Comparison of ENCODE assay signal across 30 cellular contexts in genomic region chr6:111894272-111894671, GRCh38. TPM values are rescaled to one million over a fixed set of nuclear protein-coding genes. Genes with fewer than 3 reads are reported as not detected.
A peak's percentile ranks its signal among the peaks of the same experiment; 100 is the strongest.
DNase-seq lines count a peak whose midpoint lies in the region; ATAC-seq, FAIRE-seq and TF ChIP-seq lines count a peak whose summit lies in the region.
"Had no signal": no experiment of that assay in that cellular context is flagged by ENCODE, and none has a peak within 500 bp of the region (broad histone marks: within the 10 kb centered on the region; RNA-seq: fewer than 3 reads in every experiment).

No MANE protein-coding gene starts in this region.

- CTCF ChIA-PET in HepG2 (lab: Yijun Ruan, JAX; ENCODE audit: low intra/inter-chr PET ratio, low total read pairs): no interaction called here
- CTCF ChIA-PET in PC-3 (lab: Charles Lee): no interaction called here
- CTCF ChIA-PET in endothelial cell of umbilical vein (lab: Charles Lee): interaction anchor here (1.6 to 2.8 kb wide), 2 partner anchors 21 to 30 kb away, joined by 7 to 12 read pairs; partner anchors contain the start of gene FYN

- TF ChIP-seq POLR2A in HepG2 (IDR thresholded peaks at IDR 0.05; ENCODE audit: insufficient read depth in 1 of 2, low read depth in 2 of 2, low read length in 2 of 2) (no peak), right lobe of liver (IDR thresholded peaks at IDR 0.05) (no peak), endothelial cell of umbilical vein (IDR thresholded peaks at IDR 0.05; ENCODE audit: low read depth, low read length) (no peak)

- in situ Hi-C loops in HepG2 (cut with HindIII; ENCODE audit: extremely low pct_ligation_motif_present, low pct_unique_long_range_greater_than_20kb): no loop called here

- no peaks in the 10 kb centered on the region for H3K9me2 ChIP-seq in PC-3 (replicated peaks; ENCODE audit: low read length)

- no peak for TF ChIP-seq CTCF in HepG2 (CRISPR knock-in tag; IDR thresholded peaks at IDR 0.05)
- TF ChIP-seq CTCF in right lobe of liver (IDR thresholded peaks at IDR 0.05): no peak
- TF ChIP-seq CTCF in PC-3 (conservative IDR thresholded peaks at IDR 0.05; ENCODE audit: low read depth, low read length): no peak
- no peak for TF ChIP-seq CTCF in endothelial cell of umbilical vein (IDR thresholded peaks at IDR 0.05; ENCODE audit: extremely low read depth in 1 of 2, insufficient read depth in 1 of 2, low read depth in 1 of 2, low read length in 2 of 2)

- WGBS in HepG2 (ENCODE audit: low lambda C conversion rate): 47% methylated on average over 2 of the region's 2 CpGs
- 75% methylated on average over 2 of the region's 2 CpGs for WGBS in right lobe of liver (ENCODE audit: insufficient coverage, low coverage, low lambda C conversion rate, missing lambda C conversion rate)

- POLR2A ChIA-PET in HepG2 (lab: Yijun Ruan, JAX) (no interaction called here), PC-3 (lab: Charles Lee; ENCODE audit: unreplicated experiment) (no interaction called here), endothelial cell of umbilical vein (lab: Charles Lee) (no interaction called here)

- H3K27me3 ChIP-seq in HepG2 (ENCODE audit: control insufficient read depth in 1 of 2, insufficient read depth in 2 of 2, low read length in 2 of 2) (peaks cover 0 to 4% of the 10 kb centered on the region in 2 experiments; a peak in 2 of 5 replicates), right lobe of liver (no peaks in the 10 kb centered on the region), PC-3 (ENCODE audit: low read length) (no peaks in the 10 kb centered on the region), endothelial cell of umbilical vein (ENCODE audit: control insufficient read depth in 2 of 2, insufficient read depth in 2 of 2, low read length in 2 of 2) (no peaks in the 10 kb centered on the region)
- H3K27me3 ChIP-seq: BLaER1, gastroesophageal sphincter, ovary, spleen, upper lobe of right lung had no signal

- no peak overlapping the region for H2AFZ ChIP-seq in HepG2 (ENCODE audit: low read length)
- peak overlapping the region; percentile 39; the same call in 1 of the 2 replicates for H2AFZ ChIP-seq in PC-3 (ENCODE audit: low read length)
- H2AFZ ChIP-seq in endothelial cell of umbilical vein (ENCODE audit: low read depth, low read length): peak overlapping the region; percentile 79

- no peak for TF ChIP-seq RAD21 in HepG2 (CRISPR knock-in tag; IDR thresholded peaks at IDR 0.05)

- dilution Hi-C loops in endothelial cell of umbilical vein (cut with MboI; ENCODE audit: extremely low pct_ligation_motif_present, low sequenced_read_pairs): no loop called here

- H3K27ac ChIP-seq in HepG2 (ENCODE audit: extremely low read length, insufficient read depth, low read length): no peak overlapping the region
- H3K27ac ChIP-seq in right lobe of liver: no peak overlapping the region
- H3K27ac ChIP-seq in PC-3 (ENCODE audit: low read length): no peak overlapping the region
- peak overlapping the region; percentile 49 for H3K27ac ChIP-seq in endothelial cell of umbilical vein (ENCODE audit: insufficient read depth, low read depth, low read length)
- H3K27ac ChIP-seq: BLaER1, gastroesophageal sphincter, ovary, spleen, upper lobe of right lung had no signal

- TF ChIP-seq EP300 in HepG2 (IDR thresholded peaks at IDR 0.05; ENCODE audit: low read depth in 2 of 2, low read length in 2 of 2) (no peak), HepG2 (CRISPR knock-in tag; IDR thresholded peaks at IDR 0.05; ENCODE audit: borderline replicate concordance) (no peak)

- no peaks in the 10 kb centered on the region for H3K79me2 ChIP-seq in HepG2 (ENCODE audit: insufficient read depth, low read length)
- no peaks in the 10 kb centered on the region for H3K79me2 ChIP-seq in PC-3 (ENCODE audit: low read length)
- no peaks in the 10 kb centered on the region for H3K79me2 ChIP-seq in endothelial cell of umbilical vein (ENCODE audit: control insufficient read depth, insufficient read depth, low read length)

- H3K4me3 ChIP-seq in HepG2 (replicated peaks in 1 of 3; ENCODE audit: insufficient read depth in 1 of 3, low read depth in 2 of 3, low read length in 3 of 3): no peak overlapping the region
- H3K4me3 ChIP-seq in right lobe of liver: no peak overlapping the region
- no peak overlapping the region for H3K4me3 ChIP-seq in PC-3 (ENCODE audit: low read length)
- no peak overlapping the region for H3K4me3 ChIP-seq in endothelial cell of umbilical vein (replicated peaks in 1 of 3; ENCODE audit: insufficient read depth in 1 of 3, low read depth in 1 of 3, low read length in 3 of 3)
- H3K4me3 ChIP-seq: BLaER1, gastroesophageal sphincter, ovary, spleen, upper lobe of right lung had no signal

- H3K9me3 ChIP-seq in HepG2 (ENCODE audit: low read length): no peaks in the 10 kb centered on the region
- H3K9me3 ChIP-seq in right lobe of liver: no peaks in the 10 kb centered on the region
- H3K9me3 ChIP-seq in PC-3 (ENCODE audit: low read length): no peaks in the 10 kb centered on the region
- no peaks in the 10 kb centered on the region for H3K9me3 ChIP-seq in endothelial cell of umbilical vein (replicated peaks; ENCODE audit: control insufficient read depth, insufficient read depth, low read length)
- H3K9me3 ChIP-seq: BLaER1, Caco-2, gastroesophageal sphincter, ovary, spleen, upper lobe of right lung had no signal

- H3K36me3 ChIP-seq in HepG2 (replicated peaks in 1 of 2; ENCODE audit: control insufficient read depth in 1 of 2, insufficient read depth in 2 of 2, low read length in 2 of 2) (no peaks in the 10 kb centered on the region), right lobe of liver (no peaks in the 10 kb centered on the region), PC-3 (ENCODE audit: low read depth, low read length) (no peaks in the 10 kb centered on the region), endothelial cell of umbilical vein (ENCODE audit: control insufficient read depth in 2 of 2, extremely low read depth in 1 of 2, insufficient read depth in 2 of 2, low read length in 2 of 2) (no peaks in the 10 kb centered on the region)
- H3K36me3 ChIP-seq: BLaER1, gastroesophageal sphincter, ovary, spleen, upper lobe of right lung had no signal

- H3K9ac ChIP-seq in HepG2 (ENCODE audit: insufficient read depth, low read depth, low read length): no peak overlapping the region
- no peak overlapping the region for H3K9ac ChIP-seq in PC-3 (ENCODE audit: low read length)
- peak overlapping the region; percentile 50 for H3K9ac ChIP-seq in endothelial cell of umbilical vein (replicated peaks; ENCODE audit: extremely low read depth, insufficient read depth, low read length)
- H3K9ac ChIP-seq: BLaER1 had no signal

- intact Hi-C loops in HepG2 (cut with micrococcal nuclease; ENCODE audit: unreplicated experiment) (no loop called here), right lobe of liver (cut with DNase I) (no loop called here), PC-3 (cut with micrococcal nuclease) (no loop called here), endothelial cell of umbilical vein (cut with micrococcal nuclease) (no loop called here)

- H3F3A ChIP-seq in PC-3 (ENCODE audit: low read length, unreplicated experiment): no peaks in the 10 kb centered on the region

- no peak for FAIRE-seq in HepG2 (lab: Jason Lieb, UNC)
- FAIRE-seq in endothelial cell of umbilical vein (lab: Jason Lieb, UNC): peak; percentile 67
- FAIRE-seq: islet of Langerhans had no signal

- peaks cover 8% of the 10 kb centered on the region for H3K4me1 ChIP-seq in HepG2 (ENCODE audit: insufficient read depth, low read length)
- H3K4me1 ChIP-seq in right lobe of liver: no peaks in the 10 kb centered on the region
- H3K4me1 ChIP-seq in PC-3 (ENCODE audit: insufficient read depth, low read length): peaks cover 8% of the 10 kb centered on the region; the same call in 1 of the 2 replicates
- peaks cover 29% of the 10 kb centered on the region for H3K4me1 ChIP-seq in endothelial cell of umbilical vein (ENCODE audit: control insufficient read depth, extremely low read depth, insufficient read depth, low read length)
- H3K4me1 ChIP-seq: BLaER1, spleen, upper lobe of right lung had no signal

- no peak for DNase-seq in HepG2 (ENCODE audit: low spot score)
- no peak for DNase-seq in right lobe of liver
- DNase-seq in PC-3: peak; percentile 57
- DNase-seq in endothelial cell of umbilical vein (ENCODE audit: low read depth, low spot score): peak; percentile 55
- no peak for DNase-seq in islet precursor cell
- no peak for DNase-seq in NCI-H187 treated with DMSO at 0.1 percent for 48 hours (lab: John Stamatoyannopoulos, UW)
- no peak for DNase-seq in activated CD8-positive, alpha-beta memory T cell treated with anti-CD3 and anti-CD28 coated beads, Interleukin-2, amount 50 U/mL, for 4 hours
- no peak for DNase-seq in activated CD4-positive, alpha-beta T cell treated with anti-CD3 and anti-CD28 coated beads for 1 hour
- DNase-seq: activated B cell treated with CpG ODN at 0.5 μM for 24 hours; activated CD4-positive, alpha-beta T cell treated with anti-CD3 and anti-CD28 coated beads, Interleukin-2, amount 50 U/mL, for 4 hours; activated CD8-positive, alpha-beta memory T cell treated with anti-CD3 and anti-CD28 coated beads, Interleukin-2, amount 50 U/mL, for 48 hours; activated naive CD8-positive, alpha-beta T cell treated with anti-CD3 and anti-CD28 coated beads for 36 hours; Caco-2; DMS79 treated with DMSO at 0.1 percent for 48 hours; effector CD8-positive, alpha-beta T cell; erythroblast; NCI-H2081; NCI-H345; NCI-H748 treated with DMSO at 0.1 percent for 48 hours; ovary; retina; spleen; stimulated activated CD4-positive, alpha-beta T cell treated with anti-CD3 and anti-CD28 coated beads, Interleukin-2, amount 100 ng/mL, for 48 hours; T-helper 9 cell; upper lobe of right lung had no signal

- no peaks in the 10 kb centered on the region for H3K9me1 ChIP-seq in endothelial cell of umbilical vein (replicated peaks; ENCODE audit: control insufficient read depth, extremely low read depth, insufficient read depth, low read length)

- H4K20me1 ChIP-seq in HepG2 (ENCODE audit: insufficient read depth, low read length) (no peaks in the 10 kb centered on the region), PC-3 (ENCODE audit: low read length) (no peaks in the 10 kb centered on the region), endothelial cell of umbilical vein (replicated peaks; ENCODE audit: control insufficient read depth, extremely low read depth, insufficient read depth, low read length) (no peaks in the 10 kb centered on the region)
- H4K20me1 ChIP-seq: BLaER1 had no signal

- H3K4me2 ChIP-seq in HepG2 (ENCODE audit: low read depth, low read length) (no peak overlapping the region), PC-3 (ENCODE audit: low read length) (no peak overlapping the region), endothelial cell of umbilical vein (ENCODE audit: insufficient read depth, low read length) (peak overlapping the region; percentile 69)
- H3K4me2 ChIP-seq: BLaER1 had no signal

- BruUV-seq in HepG2 (replicated peaks; lab: Mats Ljungman, UMichigan) (no TSS peak), PC-3 (replicated peaks; lab: Mats Ljungman, UMichigan) (no TSS peak), endothelial cell of umbilical vein (replicated peaks; lab: Mats Ljungman, UMichigan) (no TSS peak)

- ATAC-seq in HepG2 (no peak), right lobe of liver (no peak), PC-3 (no peak)
- ATAC-seq: gastroesophageal sphincter; natural killer cell treated with Interleukin-12 subunit alpha and Interleukin-12 subunit beta and Interleukin-15 and Interleukin-18, amount 100 ng/mL, for 72 hours; stimulated activated effector memory CD8-positive, alpha-beta T cell treated with anti-CD3 and anti-CD28 coated beads, Interleukin-12 subunit alpha, Interleukin-12 subunit beta, amount 100 ng/mL, for 72 hours; upper lobe of right lung had no signal

RNA-seq across cellular contexts. Expression of gene FYN, which starts 21.0 kb away (rescaled TPM):
- total RNA-seq in HepG2 (2016; rRNA removed; fragmentation: Illumina TruSeq; extraction: Trizol) (14.6 and 15.5 TPM in 2 replicates), right lobe of liver (10 to 100 TPM; 16.8 to 33.7 (median 23.5) TPM), PC-3 (2014; rRNA removed) (27.6 and 57.4 TPM in 2 replicates), endothelial cell of umbilical vein (143 and 151 TPM in 2 replicates)
- 3.6 and 4.1 TPM in 2 replicates for total RNA-seq in HepG2 (2016; cell fraction: cytosol; rRNA removed; fragmentation: Illumina TruSeq; extraction: Trizol; ENCODE audit: low read depth)
- 13.7 and 16.0 TPM in 2 replicates for total RNA-seq in HepG2 (2016; cell fraction: insoluble cytoplasmic fraction; rRNA removed; fragmentation: Illumina TruSeq; extraction: Trizol)
- total RNA-seq in HepG2 (2016; cell fraction: membrane; rRNA removed; fragmentation: Illumina TruSeq; extraction: Trizol): 11.6 and 12.0 TPM in 2 replicates
- total RNA-seq in HepG2 (2016; cell fraction: nucleus; rRNA removed; fragmentation: Illumina TruSeq; extraction: Trizol): 17.8 and 19.2 TPM in 2 replicates
- polyA plus RNA-seq in HepG2 (2011; rRNA removed) (22.6 and 24.6 TPM in 2 replicates), endothelial cell of umbilical vein (59.2 and 69.0 TPM in 2 replicates)
- polyA plus RNA-seq in HepG2 (2011; cell fraction: cytosol; rRNA removed): 16.8 and 28.6 TPM in 2 replicates
- 31.3 and 40.2 TPM in 2 replicates for polyA plus RNA-seq in HepG2 (2011; cell fraction: nucleus; rRNA removed)
- 22.4 and 23.4 TPM in 2 replicates for polyA plus RNA-seq in HepG2 (2012)
- polyA plus RNA-seq in HepG2 (2016; cell fraction: cytosol; fragmentation: Illumina TruSeq; extraction: Trizol; ENCODE audit: low read depth): 3.4 and 3.5 TPM in 2 replicates
- polyA plus RNA-seq in HepG2 (2016; cell fraction: insoluble cytoplasmic fraction; fragmentation: Illumina TruSeq; extraction: Trizol; ENCODE audit: low read depth): 18.8 and 20.1 TPM in 2 replicates
- polyA plus RNA-seq in HepG2 (2016; cell fraction: membrane; fragmentation: Illumina TruSeq; extraction: Trizol; ENCODE audit: low read depth): 10.6 and 11.8 TPM in 2 replicates
- 17.9 and 20.2 TPM in 2 replicates for polyA plus RNA-seq in HepG2 (2016; cell fraction: nucleus; fragmentation: Illumina TruSeq; extraction: Trizol; ENCODE audit: insufficient read depth, low read depth)
- 37.8 and 75.6 TPM in 2 replicates for polyA minus RNA-seq in HepG2 (2011; rRNA and poly(A)+ RNA removed; ENCODE audit: low replicate concordance)
- polyA minus RNA-seq in HepG2 (2011; cell fraction: cytosol; rRNA and poly(A)+ RNA removed): 19.1 and 20.6 TPM in 2 replicates
- 45.1 and 62.6 TPM in 2 replicates for polyA minus RNA-seq in HepG2 (2011; cell fraction: nucleus; rRNA and poly(A)+ RNA removed)
- polyA plus RNA-seq in endothelial cell of umbilical vein (2011; cell fraction: cytosol; rRNA removed): 64.4 and 72.7 TPM in 2 replicates
- polyA plus RNA-seq in endothelial cell of umbilical vein (2011; cell fraction: nucleus; rRNA removed): 171 and 177 TPM in 2 replicates
- polyA plus RNA-seq in endothelial cell of umbilical vein (2012): 88.2 and 93.3 TPM in 2 replicates
- polyA minus RNA-seq in endothelial cell of umbilical vein: 96.4 and 114 TPM in 2 replicates
- 35.5 TPM for polyA minus RNA-seq in endothelial cell of umbilical vein (2011; cell fraction: cytosol; rRNA and poly(A)+ RNA removed)
- polyA minus RNA-seq in endothelial cell of umbilical vein (2011; cell fraction: nucleus; rRNA and poly(A)+ RNA removed): 131 and 165 TPM in 2 replicates

Comparison
In these comparisons a context has a peak if more than half of its experiments do, and no peak if none do; other contexts are left out.
1. DNase-seq: peak in PC-3 (single experiment) and endothelial cell of umbilical vein (single experiment); none in HepG2 (single experiment), right lobe of liver (0 of 3), islet precursor cell (single experiment), NCI-H187 treated with DMSO at 0.1 percent for 48 hours (single experiment), activated CD8-positive, alpha-beta memory T cell treated with anti-CD3 and anti-CD28 coated beads, Interleukin-2, amount 50 U/mL, for 4 hours (single experiment) and activated CD4-positive, alpha-beta T cell treated with anti-CD3 and anti-CD28 coated beads for 1 hour (single experiment).